19 cellular contexts compared by ENCODE assay signal in genomic region chr2:133489146-133489545, GRCh38.
A peak's percentile ranks its signal among the peaks of the same experiment; 100 is the strongest.
DNase-seq lines count a peak whose midpoint lies in the region; ATAC-seq and TF ChIP-seq lines count a peak whose summit lies in the region.
"Had no signal": no experiment of that assay in that cellular context is flagged by ENCODE, and none has a peak within 500 bp of the region (broad histone marks: within the 10 kb centered on the region; RNA-seq: fewer than 3 reads in every experiment).

No MANE protein-coding gene starts in this region.

- H2AFZ ChIP-seq in hepatocyte = no peak overlapping the region
- H2AFZ ChIP-seq: GM23248 had no signal

- H3K4me1 Mint-ChIP-seq in glutamatergic neuron (ENCODE audit: low read depth, unreplicated experiment) = peaks cover 2% of the 10 kb centered on the region
- H3K4me1 Mint-ChIP-seq: CD4-positive, CD25-positive, alpha-beta regulatory T cell had no signal

- H3K9me3 Mint-ChIP-seq in glutamatergic neuron (ENCODE audit: unreplicated experiment) = peaks cover 1% of the 10 kb centered on the region
- H3K9me3 Mint-ChIP-seq: CD8-positive, alpha-beta T cell had no signal

- TF ChIP-seq CTCF in C4-2B (conservative IDR thresholded peaks at IDR 0.05) = no peak
- TF ChIP-seq CTCF in NB4 (IDR thresholded peaks at IDR 0.05; ENCODE audit: low read depth, low read length) = no peak
- no peak for TF ChIP-seq CTCF in hepatocyte (IDR thresholded peaks at IDR 0.05; ENCODE audit: poor library complexity)
- no peak for TF ChIP-seq CTCF in thyroid gland (IDR thresholded peaks at IDR 0.05)
- no peak for TF ChIP-seq CTCF in glutamatergic neuron (IDR thresholded peaks at IDR 0.05; ENCODE audit: partially characterized antibody, unreplicated experiment)

- TF ChIP-seq POLR2A in NB4 (IDR thresholded peaks at IDR 0.05; ENCODE audit: extremely low read depth, insufficient read length) (no peak), thyroid gland (IDR thresholded peaks at IDR 0.05) (no peak)

- H3K27ac Mint-ChIP-seq in glutamatergic neuron (ENCODE audit: unreplicated experiment) = no peak overlapping the region
- H3K27ac Mint-ChIP-seq: CD4-positive, CD25-positive, alpha-beta regulatory T cell; CD8-positive, alpha-beta T cell had no signal

- no peaks in the 10 kb centered on the region for H4K20me1 ChIP-seq in hepatocyte (ENCODE audit: insufficient read depth, poor library complexity, severe bottlenecking)

- peak overlapping the region; percentile 11; the same call in 1 of the 2 replicates for H3K27ac ChIP-seq in C4-2B
- peak overlapping the region; percentile 6 for H3K27ac ChIP-seq in hepatocyte
- no peak overlapping the region for H3K27ac ChIP-seq in thyroid gland
- H3K27ac ChIP-seq: A549, GM23248 had no signal

- no peaks in the 10 kb centered on the region for H3K27me3 Mint-ChIP-seq in glutamatergic neuron (ENCODE audit: unreplicated experiment)
- H3K27me3 Mint-ChIP-seq: CD4-positive, CD25-positive, alpha-beta regulatory T cell had no signal

- H3K9me2 ChIP-seq in hepatocyte (replicated peaks; ENCODE audit: insufficient read depth) = no peaks in the 10 kb centered on the region

- no peaks in the 10 kb centered on the region for H3K79me2 ChIP-seq in hepatocyte

- H3K4me2 ChIP-seq in hepatocyte = no peak overlapping the region
- H3K4me2 ChIP-seq: A549 had no signal

- H3K9me3 ChIP-seq in hepatocyte (ENCODE audit: low read depth) (no peaks in the 10 kb centered on the region), thyroid gland (no peaks in the 10 kb centered on the region)
- H3K9me3 ChIP-seq: A549 had no signal

- H3K27me3 ChIP-seq in hepatocyte = no peaks in the 10 kb centered on the region
- H3K27me3 ChIP-seq in thyroid gland = no peaks in the 10 kb centered on the region

- no peak overlapping the region for H3K4me3 Mint-ChIP-seq in glutamatergic neuron (ENCODE audit: unreplicated experiment)
- H3K4me3 Mint-ChIP-seq: CD4-positive, CD25-positive, alpha-beta regulatory T cell; CD8-positive, alpha-beta T cell had no signal

- H3K36me3 ChIP-seq in hepatocyte (replicated peaks; ENCODE audit: insufficient read depth, low read depth) = no peaks in the 10 kb centered on the region
- no peaks in the 10 kb centered on the region for H3K36me3 ChIP-seq in thyroid gland

- H3K4me3 ChIP-seq in NB4 (ENCODE audit: low read depth, low read length) = no peak overlapping the region
- no peak overlapping the region for H3K4me3 ChIP-seq in hepatocyte
- no peak overlapping the region for H3K4me3 ChIP-seq in thyroid gland (replicated peaks in 1 of 3)
- H3K4me3 ChIP-seq: A549, GM23248 had no signal

- no peak for ATAC-seq in GM18517 (IDR thresholded peaks at IDR 0.05; ENCODE audit: unreplicated experiment)
- ATAC-seq: A549; CD8-positive, alpha-beta T cell had no signal

- intact Hi-C loops in thyroid gland (cut with DNase I) = no loop called here

- DNase-seq in NCI-H82 (lab: John Stamatoyannopoulos, UW) (peak; percentile 19), NCI-H82 treated with DMSO at 0.1 percent for 48 hours (lab: John Stamatoyannopoulos, UW; ENCODE audit: unreplicated experiment) (no peak), NB4 (ENCODE audit: low read depth) (peak; percentile 18), hepatocyte (ENCODE audit: low spot score) (no peak), thyroid gland (no peak), glutamatergic neuron (no peak)
- DNase-seq: 8988T; C1 segment of cervical spinal cord; CD4-positive, CD25-positive, alpha-beta regulatory T cell; CD8-positive, alpha-beta T cell; DMS 273 treated with DMSO at 0.1 percent for 48 hours; DMS79 treated with DMSO at 0.1 percent for 48 hours; GF-D8; GM23248; H7; HCEC 1CT had no signal

- H3K36me3 Mint-ChIP-seq in glutamatergic neuron (ENCODE audit: unreplicated experiment) = no peaks in the 10 kb centered on the region
- H3K36me3 Mint-ChIP-seq: CD4-positive, CD25-positive, alpha-beta regulatory T cell; CD8-positive, alpha-beta T cell had no signal

- WGBS in hepatocyte (ENCODE audit: low lambda C conversion rate, missing lambda C conversion rate) = 84% methylated on average over 1 of the region's 1 CpG
- WGBS in thyroid gland, 2 donors = 90 to 96% methylated on average over 1 of the region's 1 CpG

- H3K4me1 ChIP-seq in hepatocyte (ENCODE audit: insufficient read depth) (peaks cover 14% of the 10 kb centered on the region), thyroid gland (peaks cover 6 to 10% of the 10 kb centered on the region in 2 donors)

Comparison
In these comparisons a context has a peak if more than half of its experiments do, and no peak if none do; other contexts are left out.
1. DNase-seq: peak in NCI-H82 (single experiment) and NB4 (single experiment); none in NCI-H82 treated with DMSO at 0.1 percent for 48 hours (single experiment), hepatocyte (single experiment), thyroid gland (0 of 2) and glutamatergic neuron (single experiment).
2. H3K27ac ChIP-seq: peak in C4-2B (single experiment) and hepatocyte (single experiment); none in thyroid gland (0 of 3).